ENCODE assay signal across 16 cellular contexts in genomic region chr1:909861-910310, GRCh38. TPM values are rescaled to one million over a fixed set of nuclear protein-coding genes. Genes with fewer than 3 reads are reported as not detected.
DNase-seq lines count a peak whose midpoint lies in the region; ATAC-seq, FAIRE-seq and TF ChIP-seq lines count a peak whose summit lies in the region.
"Had no signal": no experiment of that assay in that cellular context is flagged by ENCODE, and none has a peak within 500 bp of the region (broad histone marks: within the 10 kb centered on the region; RNA-seq: fewer than 3 reads in every experiment).

No MANE protein-coding gene starts in this region.

- POLR2A ChIA-PET in IMR-90 (lab: Charles Lee; ENCODE audit: unreplicated experiment): no interaction called here

- ATAC-seq in IMR-90 (ENCODE audit: low read depth): peak; percentile 16; the same call in 1 of the 2 replicates
- ATAC-seq in heart left ventricle: no peak
- ATAC-seq in HG02571 (IDR thresholded peaks at IDR 0.05; ENCODE audit: unreplicated experiment): no peak
- ATAC-seq: body of pancreas; GM12878; HCT116; lower lobe of right lung; naive thymus-derived CD4-positive, alpha-beta T cell had no signal

- H3K4me2 ChIP-seq in IMR-90 (ENCODE audit: low read depth, low read length) (no peak overlapping the region), skeletal muscle satellite cell (ENCODE audit: low read length) (peak overlapping the region; percentile 69)

- H3K9me3 ChIP-seq in IMR-90 (ENCODE audit: control insufficient read depth, insufficient read depth, low read length) (no peaks in the 10 kb centered on the region), heart left ventricle (no peaks in the 10 kb centered on the region), skeletal muscle satellite cell (replicated peaks; ENCODE audit: low read length) (no peaks in the 10 kb centered on the region)
- H3K9me3 ChIP-seq: body of pancreas, lower lobe of right lung had no signal

- no peaks in the 10 kb centered on the region for H3K9me1 ChIP-seq in IMR-90 (ENCODE audit: insufficient read depth, low read length)

- TF ChIP-seq POLR2A in IMR-90 (IDR thresholded peaks at IDR 0.05; ENCODE audit: low read depth, low read length) (no peak), heart left ventricle (IDR thresholded peaks at IDR 0.05) (no peak)

- peak overlapping the region; percentile 77 for H2AFZ ChIP-seq in IMR-90 (replicated peaks; ENCODE audit: low read length, poor library complexity)

- dilution Hi-C loops in IMR-90 (cut with HindIII; ENCODE audit: low sequenced_read_pairs, unreplicated experiment): no loop called here

- no peak for TF ChIP-seq CTCF in IMR-90 (conservative IDR thresholded peaks at IDR 0.05; ENCODE audit: low read depth, low read length)
- no peak for TF ChIP-seq CTCF in heart left ventricle (IDR thresholded peaks at IDR 0.05)

- H3K56ac ChIP-seq in IMR-90 (ENCODE audit: extremely low read depth, insufficient read depth, low read length): no peak overlapping the region

- no peak overlapping the region for H2AK9ac ChIP-seq in IMR-90 (replicated peaks; ENCODE audit: low read depth, low read length, poor library complexity)

- DNase-seq in EH (ENCODE audit: low read depth) (peak; percentile 16), IMR-90 (no peak), heart left ventricle (peak in 3 of 5 donors; percentile 16 to 36 (median 20)), cortex of kidney (lab: John Stamatoyannopoulos, UW) (no peak), GM19239 (ENCODE audit: insufficient read length, low spot score) (no peak)
- DNase-seq: activated naive CD4-positive, alpha-beta T cell; stimulated activated CD4-positive, alpha-beta T cell treated with anti-CD3 and anti-CD28 coated beads, Interleukin-1b, Interleukin-23, amount 100 ng/mL, for 48 hours had no signal

- TF ChIP-seq RAD21 in IMR-90 (IDR thresholded peaks at IDR 0.05; ENCODE audit: low read length): no peak

- H2BK120ac ChIP-seq in IMR-90 (ENCODE audit: low read depth, low read length): no peak overlapping the region

- BruUV-seq in IMR-90 (replicated peaks; lab: Mats Ljungman, UMichigan): no TSS peak

- no peak overlapping the region for H4K5ac ChIP-seq in IMR-90 (ENCODE audit: low read depth, low read length)

- H4K20me1 ChIP-seq in IMR-90 (ENCODE audit: insufficient read depth, low read length): no peaks in the 10 kb centered on the region; the same call in 1 of the 2 replicates

- no peak overlapping the region for H2BK15ac ChIP-seq in IMR-90 (ENCODE audit: low read depth, low read length)

- H3K9ac ChIP-seq in IMR-90 (ENCODE audit: low read depth, low read length) (no peak overlapping the region), skeletal muscle satellite cell (ENCODE audit: low read depth, low read length) (no peak overlapping the region)

- no peak overlapping the region for H3K18ac ChIP-seq in IMR-90 (ENCODE audit: low read depth, low read length)

- H3K27me3 ChIP-seq in IMR-90 (ENCODE audit: control insufficient read depth, insufficient read depth, low read length) (no peaks in the 10 kb centered on the region), heart left ventricle (peaks cover 2 to 52% (median 18%) of the 10 kb centered on the region in 9 donors), skeletal muscle satellite cell (ENCODE audit: control insufficient read depth, insufficient read depth, low read length) (peaks cover 20% of the 10 kb centered on the region)

- CTCF ChIA-PET in IMR-90 (lab: Yijun Ruan, JAX): no interaction called here

- H4K8ac ChIP-seq in IMR-90 (ENCODE audit: low read depth in 2 of 2, low read length in 2 of 2): no peak overlapping the region

- no peak overlapping the region for H4K91ac ChIP-seq in IMR-90 (ENCODE audit: insufficient read depth, low read depth, low read length)

- peaks cover 28% of the 10 kb centered on the region for H3K4me1 ChIP-seq in IMR-90 (ENCODE audit: control insufficient read depth, insufficient read depth, low read length)
- peaks cover 0 to 29% (median 8%) of the 10 kb centered on the region in 12 donors for H3K4me1 ChIP-seq in heart left ventricle
- peaks cover 42% of the 10 kb centered on the region for H3K4me1 ChIP-seq in skeletal muscle satellite cell (ENCODE audit: control insufficient read depth, insufficient read depth, low read length)

- H3K79me1 ChIP-seq in IMR-90 (ENCODE audit: low read depth in 1 of 2, low read length in 2 of 2): peaks cover 0 to 7% of the 10 kb centered on the region in 2 experiments; a peak in 1 of 4 replicates

- intact Hi-C loops in IMR-90 (cut with micrococcal nuclease): no loop called here
- intact Hi-C loops in heart left ventricle (cut with DNase I): loop anchor here in 5 of 10 donors (5.0 to 10.0 kb wide), 5 partner anchors 42 to 87 kb away; partner anchors contain the start of genes NOC2L (in 2 of the 5), KLHL17 (in 1 of the 5) and PLEKHN1 (in 1 of the 5)

- H3K14ac ChIP-seq in IMR-90 (replicated peaks; ENCODE audit: low read depth, low read length): no peak overlapping the region

- H2AK5ac ChIP-seq in IMR-90 (ENCODE audit: low read depth, low read length): no peak overlapping the region

- no peak overlapping the region for H2BK20ac ChIP-seq in IMR-90 (ENCODE audit: low read depth, low read length)

- FAIRE-seq in GM19239 (lab: Jason Lieb, UNC): no peak
- FAIRE-seq: GM12878 had no signal

- H3K27ac ChIP-seq in IMR-90 (ENCODE audit: insufficient read depth, low read length) (no peak overlapping the region; the same call in 1 of the 2 replicates), heart left ventricle (no peak overlapping the region)
- H3K27ac ChIP-seq: body of pancreas, lower lobe of right lung had no signal

- no peak overlapping the region for H3K4ac ChIP-seq in IMR-90 (ENCODE audit: low read depth, low read length)

- no peak overlapping the region for H3K23ac ChIP-seq in IMR-90 (ENCODE audit: low read depth, low read length)

- in situ Hi-C loops in IMR-90 (cut with MboI; ENCODE audit: low sequenced_read_pairs): loop anchor here (5.0 kb wide), 1 partner anchor 47 kb away; the partner anchor contains the start of gene NOC2L

- H3K36me3 ChIP-seq in IMR-90 (ENCODE audit: control insufficient read depth, insufficient read depth, low read length) (no peaks in the 10 kb centered on the region), heart left ventricle (no peaks in the 10 kb centered on the region), skeletal muscle satellite cell (ENCODE audit: insufficient read depth, low read length) (no peaks in the 10 kb centered on the region)
- H3K36me3 ChIP-seq: lower lobe of right lung had no signal

- WGBS in IMR-90 (ENCODE audit: extremely low coverage in 2 of 2, insufficient read length in 1 of 2), 2 experiments: 14% methylated on average over 14 of the region's 53 CpGs; no CpG with 5 or more reads in 1 of the 2 experiments
- 5 to 10% (median 9%) methylated on average over 10 to 53 of the region's 53 CpGs for WGBS in heart left ventricle, 4 donors

- no peak overlapping the region for H3K4me3 ChIP-seq in IMR-90 (ENCODE audit: insufficient read depth, low read depth, low read length)
- H3K4me3 ChIP-seq in heart left ventricle: peak overlapping the region in 5 of 12 donors; percentile 5 to 44 (median 24)
- peak overlapping the region; percentile 16 for H3K4me3 ChIP-seq in skeletal muscle satellite cell (ENCODE audit: low read length)
- H3K4me3 ChIP-seq: body of pancreas, GM12878, lower lobe of right lung had no signal

- no peak overlapping the region for H2BK5ac ChIP-seq in IMR-90 (ENCODE audit: low read depth, low read length, poor library complexity, severe bottlenecking)

TF ChIP-seq in IMR-90, 13 proteins besides CTCF, POLR2A, EP300 and RAD21:
- TF ChIP-seq MAZ (IDR thresholded peaks at IDR 0.05; ENCODE audit: borderline replicate concordance, low read depth, low read length) (peak; percentile 18; the same call in 1 of the 2 replicates), FOS (IDR thresholded peaks at IDR 0.05; ENCODE audit: low read depth, low read length) (no peak)
TF ChIP-seq in IMR-90: peak in this region for 1.

RNA-seq across cellular contexts. Expression of gene SAMD11, which starts 13.8 kb away (rescaled TPM):
- total RNA-seq in IMR-90 (2012; rRNA removed) (5.9 and 6.9 TPM in 2 replicates), heart left ventricle (1 to 10 TPM in 4 of 9 donors, under 1 TPM in 5; 0.38 to 3.2 (median 0.96) TPM)
- polyA plus RNA-seq in IMR-90 (2012; rRNA removed) (22.9 and 31.9 TPM in 2 replicates), heart left ventricle (1 to 10 TPM in 1 of 2 donors, under 1 TPM in 1; 0.54 to 1.3 TPM)
- 7.3 and 10.5 TPM in 2 replicates for polyA plus RNA-seq in IMR-90 (2012; cell fraction: cytosol; rRNA removed)
- 30.0 and 141 TPM in 2 replicates for polyA plus RNA-seq in IMR-90 (2012; cell fraction: nucleus; rRNA removed; ENCODE audit: low replicate concordance)
- 4.2 and 7.1 TPM in 2 replicates for total RNA-seq in skeletal muscle satellite cell (2012; rRNA removed)
- total RNA-seq: CD8-positive, alpha-beta memory T cell; GM12878; naive thymus-derived CD4-positive, alpha-beta T cell had no signal

RNA-seq across cellular contexts. Expression of gene NOC2L, which starts 49.2 kb away (rescaled TPM):
- 105 and 106 TPM in 2 replicates for total RNA-seq in IMR-90 (2012; rRNA removed)
- polyA plus RNA-seq in IMR-90 (2012; rRNA removed): 74.2 and 75.7 TPM in 2 replicates
- 54.0 and 63.6 TPM in 2 replicates for polyA plus RNA-seq in IMR-90 (2012; cell fraction: cytosol; rRNA removed)
- polyA plus RNA-seq in IMR-90 (2012; cell fraction: nucleus; rRNA removed; ENCODE audit: low replicate concordance): 86.7 and 138 TPM in 2 replicates
- total RNA-seq in heart left ventricle: 10 to 100 TPM; 36.0 to 63.6 (median 43.3) TPM
- 10 to 100 TPM; 55.1 to 85.3 TPM for polyA plus RNA-seq in heart left ventricle
- 137 and 144 TPM in 2 replicates for total RNA-seq in skeletal muscle satellite cell (2012; rRNA removed)

RNA-seq across cellular contexts. Expression of gene KLHL17, which starts 50.5 kb away (rescaled TPM):
- total RNA-seq in IMR-90 (2012; rRNA removed) (3.4 and 3.6 TPM in 2 replicates), heart left ventricle (1 to 10 TPM; 1.6 to 6.8 (median 4.7) TPM)
- polyA plus RNA-seq in IMR-90 (2012; rRNA removed) (41.0 and 50.7 TPM in 2 replicates), heart left ventricle (1 to 10 TPM; 5.4 to 5.5 TPM)
- 14.1 and 16.5 TPM in 2 replicates for polyA plus RNA-seq in IMR-90 (2012; cell fraction: cytosol; rRNA removed)
- 305 and 1,032 TPM in 2 replicates for polyA plus RNA-seq in IMR-90 (2012; cell fraction: nucleus; rRNA removed; ENCODE audit: low replicate concordance)
- total RNA-seq in skeletal muscle satellite cell (2012; rRNA removed): 12.7 and 13.9 TPM in 2 replicates

RNA-seq across cellular contexts. Expression of gene PLEKHN1, which starts 56.4 kb away (rescaled TPM):
- total RNA-seq in IMR-90 (2012; rRNA removed) (0.28 and 0.54 TPM in 2 replicates), heart left ventricle (under 1 TPM in 2 of 9 donors, not detected in 7; 0.37 to 0.63 TPM)
- polyA plus RNA-seq in IMR-90 (2012; rRNA removed) (2.1 and 2.3 TPM in 2 replicates), heart left ventricle (under 1 TPM; 0.15 TPM)
- 0.66 and 1.7 TPM in 2 replicates for polyA plus RNA-seq in IMR-90 (2012; cell fraction: cytosol; rRNA removed)
- 8.1 and 24.8 TPM in 2 replicates for polyA plus RNA-seq in IMR-90 (2012; cell fraction: nucleus; rRNA removed; ENCODE audit: low replicate concordance)
- 1.3 TPM in 2 replicates for total RNA-seq in skeletal muscle satellite cell (2012; rRNA removed)
- total RNA-seq: body of pancreas, temporal lobe had no signal

Comparison
In these comparisons a context has a peak if more than half of its experiments do, and no peak if none do; other contexts are left out.
1. DNase-seq: peak in EH (single experiment) and heart left ventricle (3 of 5); none in IMR-90 (single experiment), cortex of kidney (single experiment) and GM19239 (single experiment).